In the genomic region with DNA sequence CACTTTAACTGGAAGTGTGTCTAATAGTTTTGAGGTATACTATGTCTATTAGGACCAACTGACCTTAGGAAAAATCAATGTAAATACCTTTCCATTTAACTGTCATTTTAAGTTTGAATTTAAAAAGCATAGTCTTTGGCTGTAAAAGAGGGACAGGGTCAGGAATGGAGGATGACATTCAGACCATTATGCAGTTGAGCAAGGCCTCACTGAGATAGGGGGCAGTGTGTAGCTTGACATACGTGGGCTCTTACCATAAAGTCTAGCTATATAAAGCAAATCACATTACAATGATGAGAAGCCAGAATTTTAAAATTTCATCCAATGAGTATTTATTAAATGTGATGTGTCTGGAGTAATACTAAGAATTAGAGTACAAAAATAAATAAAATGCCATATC, we compare ENCODE assay signal across 1 cellular context.
TF ChIP-seq lines count a peak whose summit lies in the region.

No MANE protein-coding gene starts in this region.

TF ChIP-seq in WTC11, 78 proteins besides CTCF, POLR2A, EP300 and RAD21 (continued from another document):
- TF ChIP-seq, protein P1, sequence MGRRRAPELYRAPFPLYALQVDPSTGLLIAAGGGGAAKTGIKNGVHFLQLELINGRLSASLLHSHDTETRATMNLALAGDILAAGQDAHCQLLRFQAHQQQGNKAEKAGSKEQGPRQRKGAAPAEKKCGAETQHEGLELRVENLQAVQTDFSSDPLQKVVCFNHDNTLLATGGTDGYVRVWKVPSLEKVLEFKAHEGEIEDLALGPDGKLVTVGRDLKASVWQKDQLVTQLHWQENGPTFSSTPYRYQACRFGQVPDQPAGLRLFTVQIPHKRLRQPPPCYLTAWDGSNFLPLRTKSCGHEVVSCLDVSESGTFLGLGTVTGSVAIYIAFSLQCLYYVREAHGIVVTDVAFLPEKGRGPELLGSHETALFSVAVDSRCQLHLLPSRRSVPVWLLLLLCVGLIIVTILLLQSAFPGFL (CRISPR knock-in tag; IDR thresholded peaks at IDR 0.05; ENCODE audit: borderline replicate concordance), result no peak
- no peak for TF ChIP-seq HMGA2 (CRISPR knock-in tag; IDR thresholded peaks at IDR 0.05)
- TF ChIP-seq FOXP1 (CRISPR knock-in tag; IDR thresholded peaks at IDR 0.05; ENCODE audit: borderline replicate concordance), result no peak
- TF ChIP-seq GTF2I (CRISPR knock-in tag; conservative IDR thresholded peaks at IDR 0.05), result no peak
- TF ChIP-seq ZNF396 (CRISPR knock-in tag; IDR thresholded peaks at IDR 0.05; ENCODE audit: borderline replicate concordance), result no peak
- no peak for TF ChIP-seq ZNF423 (CRISPR knock-in tag; IDR thresholded peaks at IDR 0.05)
- TF ChIP-seq, protein P2, sequence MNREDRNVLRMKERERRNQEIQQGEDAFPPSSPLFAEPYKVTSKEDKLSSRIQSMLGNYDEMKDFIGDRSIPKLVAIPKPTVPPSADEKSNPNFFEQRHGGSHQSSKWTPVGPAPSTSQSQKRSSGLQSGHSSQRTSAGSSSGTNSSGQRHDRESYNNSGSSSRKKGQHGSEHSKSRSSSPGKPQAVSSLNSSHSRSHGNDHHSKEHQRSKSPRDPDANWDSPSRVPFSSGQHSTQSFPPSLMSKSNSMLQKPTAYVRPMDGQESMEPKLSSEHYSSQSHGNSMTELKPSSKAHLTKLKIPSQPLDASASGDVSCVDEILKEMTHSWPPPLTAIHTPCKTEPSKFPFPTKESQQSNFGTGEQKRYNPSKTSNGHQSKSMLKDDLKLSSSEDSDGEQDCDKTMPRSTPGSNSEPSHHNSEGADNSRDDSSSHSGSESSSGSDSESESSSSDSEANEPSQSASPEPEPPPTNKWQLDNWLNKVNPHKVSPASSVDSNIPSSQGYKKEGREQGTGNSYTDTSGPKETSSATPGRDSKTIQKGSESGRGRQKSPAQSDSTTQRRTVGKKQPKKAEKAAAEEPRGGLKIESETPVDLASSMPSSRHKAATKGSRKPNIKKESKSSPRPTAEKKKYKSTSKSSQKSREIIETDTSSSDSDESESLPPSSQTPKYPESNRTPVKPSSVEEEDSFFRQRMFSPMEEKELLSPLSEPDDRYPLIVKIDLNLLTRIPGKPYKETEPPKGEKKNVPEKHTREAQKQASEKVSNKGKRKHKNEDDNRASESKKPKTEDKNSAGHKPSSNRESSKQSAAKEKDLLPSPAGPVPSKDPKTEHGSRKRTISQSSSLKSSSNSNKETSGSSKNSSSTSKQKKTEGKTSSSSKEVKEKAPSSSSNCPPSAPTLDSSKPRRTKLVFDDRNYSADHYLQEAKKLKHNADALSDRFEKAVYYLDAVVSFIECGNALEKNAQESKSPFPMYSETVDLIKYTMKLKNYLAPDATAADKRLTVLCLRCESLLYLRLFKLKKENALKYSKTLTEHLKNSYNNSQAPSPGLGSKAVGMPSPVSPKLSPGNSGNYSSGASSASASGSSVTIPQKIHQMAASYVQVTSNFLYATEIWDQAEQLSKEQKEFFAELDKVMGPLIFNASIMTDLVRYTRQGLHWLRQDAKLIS (CRISPR knock-in tag; IDR thresholded peaks at IDR 0.05; ENCODE audit: borderline replicate concordance), result no peak
- TF ChIP-seq NFYB (CRISPR knock-in tag; conservative IDR thresholded peaks at IDR 0.05; ENCODE audit: low read depth), result no peak
- TF ChIP-seq, protein P3, sequence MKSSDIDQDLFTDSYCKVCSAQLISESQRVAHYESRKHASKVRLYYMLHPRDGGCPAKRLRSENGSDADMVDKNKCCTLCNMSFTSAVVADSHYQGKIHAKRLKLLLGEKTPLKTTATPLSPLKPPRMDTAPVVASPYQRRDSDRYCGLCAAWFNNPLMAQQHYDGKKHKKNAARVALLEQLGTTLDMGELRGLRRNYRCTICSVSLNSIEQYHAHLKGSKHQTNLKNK (CRISPR knock-in tag; IDR thresholded peaks at IDR 0.05), result no peak
- TF ChIP-seq, protein P4, sequence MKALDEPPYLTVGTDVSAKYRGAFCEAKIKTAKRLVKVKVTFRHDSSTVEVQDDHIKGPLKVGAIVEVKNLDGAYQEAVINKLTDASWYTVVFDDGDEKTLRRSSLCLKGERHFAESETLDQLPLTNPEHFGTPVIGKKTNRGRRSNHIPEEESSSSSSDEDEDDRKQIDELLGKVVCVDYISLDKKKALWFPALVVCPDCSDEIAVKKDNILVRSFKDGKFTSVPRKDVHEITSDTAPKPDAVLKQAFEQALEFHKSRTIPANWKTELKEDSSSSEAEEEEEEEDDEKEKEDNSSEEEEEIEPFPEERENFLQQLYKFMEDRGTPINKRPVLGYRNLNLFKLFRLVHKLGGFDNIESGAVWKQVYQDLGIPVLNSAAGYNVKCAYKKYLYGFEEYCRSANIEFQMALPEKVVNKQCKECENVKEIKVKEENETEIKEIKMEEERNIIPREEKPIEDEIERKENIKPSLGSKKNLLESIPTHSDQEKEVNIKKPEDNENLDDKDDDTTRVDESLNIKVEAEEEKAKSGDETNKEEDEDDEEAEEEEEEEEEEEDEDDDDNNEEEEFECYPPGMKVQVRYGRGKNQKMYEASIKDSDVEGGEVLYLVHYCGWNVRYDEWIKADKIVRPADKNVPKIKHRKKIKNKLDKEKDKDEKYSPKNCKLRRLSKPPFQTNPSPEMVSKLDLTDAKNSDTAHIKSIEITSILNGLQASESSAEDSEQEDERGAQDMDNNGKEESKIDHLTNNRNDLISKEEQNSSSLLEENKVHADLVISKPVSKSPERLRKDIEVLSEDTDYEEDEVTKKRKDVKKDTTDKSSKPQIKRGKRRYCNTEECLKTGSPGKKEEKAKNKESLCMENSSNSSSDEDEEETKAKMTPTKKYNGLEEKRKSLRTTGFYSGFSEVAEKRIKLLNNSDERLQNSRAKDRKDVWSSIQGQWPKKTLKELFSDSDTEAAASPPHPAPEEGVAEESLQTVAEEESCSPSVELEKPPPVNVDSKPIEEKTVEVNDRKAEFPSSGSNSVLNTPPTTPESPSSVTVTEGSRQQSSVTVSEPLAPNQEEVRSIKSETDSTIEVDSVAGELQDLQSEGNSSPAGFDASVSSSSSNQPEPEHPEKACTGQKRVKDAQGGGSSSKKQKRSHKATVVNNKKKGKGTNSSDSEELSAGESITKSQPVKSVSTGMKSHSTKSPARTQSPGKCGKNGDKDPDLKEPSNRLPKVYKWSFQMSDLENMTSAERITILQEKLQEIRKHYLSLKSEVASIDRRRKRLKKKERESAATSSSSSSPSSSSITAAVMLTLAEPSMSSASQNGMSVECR (CRISPR knock-in tag; IDR thresholded peaks at IDR 0.05; ENCODE audit: borderline replicate concordance), result no peak
